In genomic region chr11:96388891-96389603, GRCh38 we compare ENCODE assay signal across 8 cellular contexts. TPM values are rescaled to one million over a fixed set of nuclear protein-coding genes. Genes with fewer than 3 reads are reported as not detected.
A peak's percentile ranks its signal among the peaks of the same experiment; 100 is the strongest.
DNase-seq lines count a peak whose midpoint lies in the region; ATAC-seq and TF ChIP-seq lines count a peak whose summit lies in the region.

No MANE protein-coding gene starts in this region.

- H3K4me1 Mint-ChIP-seq in Calu3 (ENCODE audit: low read depth, unreplicated experiment) = peaks cover 33% of the 10 kb centered on the region

- peaks cover 34% of the 10 kb centered on the region for H3K36me3 Mint-ChIP-seq in Calu3 (ENCODE audit: insufficient read depth, unreplicated experiment)

- intact Hi-C loops in Calu3 (cut with micrococcal nuclease; ENCODE audit: unreplicated experiment) = no loop called here

- no peak for TF ChIP-seq CTCF in Calu3 (IDR thresholded peaks at IDR 0.05; ENCODE audit: unreplicated experiment)

- ATAC-seq in GM19395 (IDR thresholded peaks at IDR 0.05; ENCODE audit: unreplicated experiment) (peak; percentile 42), HG03378 (IDR thresholded peaks at IDR 0.05; ENCODE audit: unreplicated experiment) (peak; percentile 35)

- peak overlapping the region; percentile 93 for H3K27ac Mint-ChIP-seq in Calu3 (ENCODE audit: unreplicated experiment)

- H3K36me3 ChIP-seq in muscle layer of colon (ENCODE audit: insufficient read depth, low read length) = no peaks in the 10 kb centered on the region

- no peaks in the 10 kb centered on the region for H3K9me3 ChIP-seq in muscle layer of colon (ENCODE audit: low read length)

- no peaks in the 10 kb centered on the region for H3K27me3 Mint-ChIP-seq in Calu3 (ENCODE audit: unreplicated experiment)

- H3K27ac ChIP-seq in muscle layer of colon (ENCODE audit: low read depth, low read length) = peak overlapping the region; percentile 91

- H3K9ac ChIP-seq in muscle layer of colon (ENCODE audit: low read length) = peak overlapping the region; percentile 89

- CTCF ChIA-PET in Calu3 (lab: Charles Lee) = interaction anchor here (0.7 to 1.5 kb wide), 5 partner anchors 46 to 599 kb away, joined by 3 to 9 read pairs (median 4); partner anchors contain the start of genes FAM76B, MAML2 and MTMR2

- peaks cover 21% of the 10 kb centered on the region for H3K4me1 ChIP-seq in muscle layer of colon (ENCODE audit: insufficient read depth, low read length)

- TSS peak; percentile 35 for BruUV-seq in Calu3 (replicated peaks; lab: Mats Ljungman, UMichigan)

- no peaks in the 10 kb centered on the region for H3K27me3 ChIP-seq in muscle layer of colon (ENCODE audit: control insufficient read depth in 1 of 2, insufficient read depth in 2 of 2, low read length in 2 of 2)

- H3K4me3 ChIP-seq in muscle layer of colon (ENCODE audit: low read depth in 1 of 2, low read length in 2 of 2) = peak overlapping the region; percentile 93 to 95

- H3K4me3 Mint-ChIP-seq in Calu3 (ENCODE audit: low read depth, unreplicated experiment) = peak overlapping the region; percentile 92

- H3K9me3 Mint-ChIP-seq in Calu3 (ENCODE audit: low read depth, unreplicated experiment) = peaks cover 3% of the 10 kb centered on the region

- DNase-seq in Calu3 (no peak), SK-N-DZ (ENCODE audit: low spot score) (peak; percentile 50), epidermal melanocyte (ENCODE audit: insufficient read length, low spot score) (peak; percentile 16), NCI-H2196 treated with DMSO at 0.1 percent for 48 hours (lab: John Stamatoyannopoulos, UW; ENCODE audit: unreplicated experiment) (no peak)
- no peak for DNase-seq in stimulated activated naive CD4-positive, alpha-beta T cell (lab: John Stamatoyannopoulos, UW)

RNA-seq across cellular contexts. Expression of gene CCDC82, which starts 0.7 kb away (rescaled TPM):
- 20.1 and 23.3 TPM in 2 replicates for total RNA-seq in Calu3 (2022)
- 14.0 and 16.4 TPM in 2 replicates for polyA plus RNA-seq in SK-N-DZ (2014; cell fraction: cytosol; rRNA removed)
- 38.6 and 56.4 TPM in 2 replicates for polyA plus RNA-seq in SK-N-DZ (2014; cell fraction: nucleus; rRNA removed)

RNA-seq across cellular contexts. Expression of gene JRKL, which starts 0.8 kb away (rescaled TPM):
- 9.3 and 11.6 TPM in 2 replicates for total RNA-seq in Calu3 (2022)
- polyA plus RNA-seq in SK-N-DZ (2014; cell fraction: cytosol; rRNA removed) = 2.8 and 3.0 TPM in 2 replicates
- polyA plus RNA-seq in SK-N-DZ (2014; cell fraction: nucleus; rRNA removed) = 3.3 and 7.7 TPM in 2 replicates

RNA-seq across cellular contexts. Expression of gene MAML2, which starts 46.1 kb away (rescaled TPM):
- 16.7 and 22.7 TPM in 2 replicates for total RNA-seq in Calu3 (2022)
- 4.7 and 6.4 TPM in 2 replicates for polyA plus RNA-seq in SK-N-DZ (2014; cell fraction: cytosol; rRNA removed)
- 3.4 and 3.5 TPM in 2 replicates for polyA plus RNA-seq in SK-N-DZ (2014; cell fraction: nucleus; rRNA removed)

Comparison
In these comparisons a context has a peak if more than half of its experiments do, and no peak if none do; other contexts are left out.
1. DNase-seq: peak in SK-N-DZ (single experiment) and epidermal melanocyte (single experiment); none in Calu3 (single experiment), stimulated activated naive CD4-positive, alpha-beta T cell (0 of 6) and NCI-H2196 treated with DMSO at 0.1 percent for 48 hours (single experiment).